Comparison of ENCODE assay signal across 9 cellular contexts in the genomic region with DNA sequence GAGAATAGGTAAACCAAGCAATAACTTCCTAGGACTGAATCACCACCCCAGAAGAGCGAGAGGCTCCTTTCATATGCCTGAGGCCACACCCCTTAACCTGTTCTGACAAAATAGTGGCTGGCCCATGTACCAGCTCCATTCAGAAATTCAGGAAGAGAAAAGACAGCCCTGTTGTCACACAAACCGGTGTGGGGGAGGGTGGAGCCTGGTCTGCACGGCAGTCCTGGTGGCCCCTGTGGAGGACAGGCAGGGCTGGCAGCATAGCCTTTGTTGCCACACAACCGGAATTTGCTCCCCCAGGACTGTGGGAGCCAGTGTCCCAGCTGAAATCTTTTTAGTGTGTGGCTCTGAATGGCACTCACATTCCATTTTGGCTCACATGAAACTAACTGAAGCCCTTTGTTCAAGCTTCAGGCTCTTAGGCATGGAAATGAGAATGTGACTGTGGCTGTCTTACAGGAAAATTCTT. TPM values are rescaled to one million over a fixed set of nuclear protein-coding genes. Genes with fewer than 3 reads are reported as not detected.
DNase-seq lines count a peak whose midpoint lies in the region; ATAC-seq lines count a peak whose summit lies in the region.
"Had no signal": no experiment of that assay in that cellular context is flagged by ENCODE, and none has a peak within 500 bp of the region (broad histone marks: within the 10 kb centered on the region; RNA-seq: fewer than 3 reads in every experiment).

No MANE protein-coding gene starts in this region.

- H3K27me3 Mint-ChIP-seq in activated CD4-positive, alpha-beta T cell treated with anti-CD3 and anti-CD28 coated beads for 36 hours = no peaks in the 10 kb centered on the region
- no peaks in the 10 kb centered on the region for H3K27me3 Mint-ChIP-seq in activated naive CD8-positive, alpha-beta T cell
- H3K27me3 Mint-ChIP-seq: B cell had no signal

- H3K27me3 ChIP-seq in iPS-20b (ENCODE audit: insufficient read depth, low read length) = no peaks in the 10 kb centered on the region

- peaks cover 40% of the 10 kb centered on the region for H3K36me3 Mint-ChIP-seq in activated CD4-positive, alpha-beta T cell treated with anti-CD3 and anti-CD28 coated beads for 36 hours (ENCODE audit: low read depth)
- H3K36me3 Mint-ChIP-seq in activated naive CD8-positive, alpha-beta T cell = peaks cover 7% of the 10 kb centered on the region

- peak overlapping the region; percentile 75 for H3K27ac Mint-ChIP-seq in activated CD4-positive, alpha-beta T cell treated with anti-CD3 and anti-CD28 coated beads for 36 hours
- peak overlapping the region; percentile 51 for H3K27ac Mint-ChIP-seq in activated naive CD8-positive, alpha-beta T cell
- H3K27ac Mint-ChIP-seq: B cell had no signal

- H3K9me3 Mint-ChIP-seq in activated CD4-positive, alpha-beta T cell treated with anti-CD3 and anti-CD28 coated beads for 36 hours (ENCODE audit: low read depth) = no peaks in the 10 kb centered on the region
- H3K9me3 Mint-ChIP-seq in activated naive CD8-positive, alpha-beta T cell (ENCODE audit: low read depth) = no peaks in the 10 kb centered on the region

- POLR2A ChIA-PET in activated CD4-positive, alpha-beta T cell treated with anti-CD3 and anti-CD28 coated beads for 36 hours (lab: Charles Lee) = interaction anchor here (1.4 kb wide), 1 partner anchor 47 kb away, joined by 3 read pairs; no protein-coding TSS in a partner anchor

- intact Hi-C loops in activated CD4-positive, alpha-beta T cell treated with anti-CD3 and anti-CD28 coated beads for 36 hours (cut with DNase I, micrococcal nuclease) = loop anchor here (1.0 kb wide), 2 partner anchors 17 to 30 kb away; no protein-coding TSS in a partner anchor

- peak overlapping the region; percentile 7; the same call in 1 of the 2 replicates for H3K4me3 ChIP-seq in iPS-20b (ENCODE audit: low read length)

- H3K9me3 ChIP-seq in iPS-20b (ENCODE audit: insufficient read depth, low read depth, low read length) = no peaks in the 10 kb centered on the region

- H3K4me3 Mint-ChIP-seq in activated CD4-positive, alpha-beta T cell treated with anti-CD3 and anti-CD28 coated beads for 36 hours = peak overlapping the region; percentile 4
- no peak overlapping the region for H3K4me3 Mint-ChIP-seq in activated naive CD8-positive, alpha-beta T cell
- H3K4me3 Mint-ChIP-seq: B cell had no signal

- H3K9ac ChIP-seq in iPS-20b (ENCODE audit: low read depth, low read length) = peak overlapping the region; percentile 21; the same call in 1 of the 2 replicates

- CTCF ChIA-PET in activated CD4-positive, alpha-beta T cell treated with anti-CD3 and anti-CD28 coated beads for 36 hours (lab: Charles Lee) = interaction anchor here (0.6 to 6.7 kb wide), 3 partner anchors 9 to 68 kb away, joined by 4 to 57 read pairs (median 19); no protein-coding TSS in a partner anchor

- H3K4me1 Mint-ChIP-seq in activated CD4-positive, alpha-beta T cell treated with anti-CD3 and anti-CD28 coated beads for 36 hours = peaks cover 33% of the 10 kb centered on the region
- peaks cover 7% of the 10 kb centered on the region for H3K4me1 Mint-ChIP-seq in activated naive CD8-positive, alpha-beta T cell (ENCODE audit: low read depth)
- H3K4me1 Mint-ChIP-seq: B cell had no signal

- peak; percentile 90 for ATAC-seq in activated CD4-positive, alpha-beta T cell treated with anti-CD3 and anti-CD28 coated beads for 36 hours
- ATAC-seq in HG02884 (IDR thresholded peaks at IDR 0.05; ENCODE audit: unreplicated experiment) (no peak), HG03045 (IDR thresholded peaks at IDR 0.05; ENCODE audit: unreplicated experiment) (no peak)

- peak; percentile 62 for DNase-seq in activated CD4-positive, alpha-beta T cell treated with anti-CD3 and anti-CD28 coated beads for 36 hours
- no peak for DNase-seq in activated CD4-positive, alpha-beta T cell treated with anti-CD3 and anti-CD28 coated beads, Interleukin-2, amount 50 U/mL, for 1 hour
- peak; percentile 94 for DNase-seq in superior temporal gyrus (ENCODE audit: extremely low spot score)
- no peak for DNase-seq in SW 1271 (lab: John Stamatoyannopoulos, UW)

- H3K36me3 ChIP-seq in iPS-20b (ENCODE audit: insufficient read depth, low read depth, low read length) = peaks cover 9% of the 10 kb centered on the region; the same call in 1 of the 2 replicates

- H3K4me1 ChIP-seq in iPS-20b (ENCODE audit: insufficient read depth, low read length) = peaks cover 38% of the 10 kb centered on the region

- H3K27ac ChIP-seq in iPS-20b (ENCODE audit: low read length) = no peak overlapping the region

RNA-seq across cellular contexts. Expression of a gene that starts 23.8 kb away (rescaled TPM):
- total RNA-seq in activated CD4-positive, alpha-beta T cell treated with anti-CD3 and anti-CD28 coated beads for 36 hours = not detected
- total RNA-seq: B cell had no signal

RNA-seq across cellular contexts. Expression of a gene that starts 46.2 kb away (rescaled TPM):
- total RNA-seq in activated CD4-positive, alpha-beta T cell treated with anti-CD3 and anti-CD28 coated beads for 36 hours = 100 to 1,000 TPM; 150 to 199 TPM

Comparison
In these comparisons a context has a peak if more than half of its experiments do, and no peak if none do; other contexts are left out.
1. DNase-seq: peak in activated CD4-positive, alpha-beta T cell treated with anti-CD3 and anti-CD28 coated beads for 36 hours (single experiment) and superior temporal gyrus (single experiment); none in activated CD4-positive, alpha-beta T cell treated with anti-CD3 and anti-CD28 coated beads, Interleukin-2, amount 50 U/mL, for 1 hour (single experiment) and SW 1271 (0 of 2).